Comparison of ENCODE assay signal across 23 cellular contexts in the genomic region with DNA sequence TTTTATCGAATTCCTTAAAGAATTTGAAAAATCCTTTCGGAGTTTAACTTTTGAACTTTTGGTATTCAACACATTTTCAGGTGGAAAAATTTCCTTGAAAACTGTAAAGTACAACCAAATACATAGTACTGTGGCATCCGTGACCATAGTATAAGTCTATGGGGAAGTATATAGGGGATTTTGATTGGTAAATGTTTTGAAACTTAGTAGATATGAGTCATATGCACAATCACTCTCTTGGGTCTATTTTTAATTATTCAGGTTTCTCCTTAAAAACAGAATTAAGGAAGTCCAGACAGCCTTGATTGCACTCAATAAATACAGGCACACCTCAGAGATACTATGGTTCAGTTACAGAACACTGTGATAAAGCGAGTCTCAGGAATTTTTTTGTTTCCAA.
"Had no signal": no experiment of that assay in that cellular context is flagged by ENCODE, and none has a peak within 500 bp of the region (broad histone marks: within the 10 kb centered on the region; RNA-seq: fewer than 3 reads in every experiment).

No MANE protein-coding gene starts in this region.

- H3K27ac Mint-ChIP-seq: mesothelial cell of epicardium; natural killer cell treated with Interleukin-12 subunit alpha and Interleukin-12 subunit beta and Interleukin-15 and Interleukin-18, amount 100 ng/mL, for 72 hours; neural progenitor cell had no signal

- ATAC-seq: esophagus mucosa; heart right ventricle; left lung; lower lobe of right lung; natural killer cell treated with Interleukin-12 subunit alpha and Interleukin-12 subunit beta and Interleukin-15 and Interleukin-18, amount 100 ng/mL, for 72 hours had no signal

- H3K4me1 ChIP-seq: left lung, lower lobe of right lung, neural progenitor cell, right atrium auricular region, sigmoid colon, stomach had no signal

- DNase-seq: effector memory CD4-positive, alpha-beta T cell; heart right ventricle; hypothalamus; islet precursor cell; left lung; lower lobe of right lung; nucleus accumbens; ovary; sigmoid colon; stimulated activated CD4-positive, alpha-beta T cell treated with anti-CD3 and anti-CD28 coated beads, Interleukin-2, amount 100 ng/mL, for 24 hours; stimulated activated CD4-positive, alpha-beta T cell treated with anti-CD3 and anti-CD28 coated beads, Interleukin-4, amount 100 ng/mL, for 4 hours; stimulated activated naive CD4-positive, alpha-beta T cell; stomach; substantia nigra; transverse colon had no signal

- H3K27me3 ChIP-seq: heart right ventricle, left lung, neural progenitor cell, ovary, right atrium auricular region, sigmoid colon, stomach, transverse colon had no signal

- H3K27ac ChIP-seq: heart right ventricle, left lung, lower lobe of right lung, neural progenitor cell, ovary, right atrium auricular region, sigmoid colon, skin epidermis, stomach, thoracic aorta, transverse colon had no signal

- H3K27me3 Mint-ChIP-seq: memory B cell; natural killer cell treated with Interleukin-12 subunit alpha and Interleukin-12 subunit beta and Interleukin-15 and Interleukin-18, amount 100 ng/mL, for 72 hours had no signal

- H3K9me3 ChIP-seq: heart right ventricle, left lung, lower lobe of right lung, ovary, right atrium auricular region, sigmoid colon, stomach, thoracic aorta, transverse colon had no signal

- H3K4me1 Mint-ChIP-seq: mesothelial cell of epicardium, neural progenitor cell had no signal

- H3K4me3 ChIP-seq: heart right ventricle, left lung, lower lobe of right lung, neural progenitor cell, ovary, right atrium auricular region, sigmoid colon, skin epidermis, stomach, thoracic aorta, transverse colon had no signal

- H3K4me3 Mint-ChIP-seq: memory B cell; mesothelial cell of epicardium; natural killer cell treated with Interleukin-12 subunit alpha and Interleukin-12 subunit beta and Interleukin-15 and Interleukin-18, amount 100 ng/mL, for 72 hours; neural progenitor cell had no signal

- H3K36me3 ChIP-seq: ovary had no signal

- H3K9me3 Mint-ChIP-seq: memory B cell; mesothelial cell of epicardium; natural killer cell treated with Interleukin-12 subunit alpha and Interleukin-12 subunit beta and Interleukin-15 and Interleukin-18, amount 100 ng/mL, for 72 hours; neural progenitor cell had no signal
